In the genomic region with DNA sequence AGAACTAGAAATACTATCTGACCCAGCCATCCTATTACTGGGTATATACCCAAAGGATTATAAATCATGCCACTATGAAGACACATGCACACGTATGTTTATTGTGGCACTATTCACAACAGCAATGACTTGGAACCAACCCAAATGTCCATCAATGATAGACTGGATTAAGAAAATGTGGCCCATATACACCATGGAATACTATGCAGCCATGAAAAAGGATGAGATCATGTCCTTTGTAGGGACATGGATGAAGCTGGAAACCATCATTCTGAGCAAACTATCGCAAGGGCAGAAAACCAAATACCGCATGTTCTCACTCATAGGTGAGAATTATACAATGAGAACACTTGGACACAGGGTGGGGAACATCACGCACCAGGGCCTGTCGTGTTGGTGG, we compare ENCODE assay signal across 2 cellular contexts. TPM values are rescaled to one million over a fixed set of nuclear protein-coding genes. Genes with fewer than 3 reads are reported as not detected.
"Had no signal": no experiment of that assay in that cellular context is flagged by ENCODE, and none has a peak within 500 bp of the region (broad histone marks: within the 10 kb centered on the region; RNA-seq: fewer than 3 reads in every experiment).

No MANE protein-coding gene starts in this region.

RNA-seq across cellular contexts. Expression of gene NIPAL4, which starts 30.1 kb away (rescaled TPM):
- total RNA-seq: activated CD8-positive, alpha-beta T cell treated with anti-CD3 and anti-CD28 coated beads, Interleukin-2, amount 10 ng/mL, durations not matched to agents 7 days and 5 days; WTC11 had no signal
